21 cellular contexts compared by ENCODE assay signal in the genomic region with DNA sequence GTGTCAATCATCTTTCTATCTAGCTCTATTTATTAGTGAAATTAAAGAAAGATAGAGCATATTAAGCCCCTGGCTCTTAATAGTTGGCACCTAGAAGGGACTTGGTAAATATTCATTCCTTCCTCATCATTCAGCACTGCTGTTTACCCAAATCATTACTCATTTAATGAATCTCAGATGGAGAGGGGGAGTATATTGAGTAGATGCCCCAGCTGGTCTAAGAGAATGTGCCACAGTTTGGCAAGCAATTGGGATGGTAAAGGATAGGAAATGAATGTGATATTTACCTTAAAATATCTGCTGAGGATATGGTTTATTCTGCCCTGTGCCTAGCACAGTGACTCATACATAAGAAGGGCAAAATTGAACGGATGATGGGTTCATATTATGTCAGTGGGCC. TPM values are rescaled to one million over a fixed set of nuclear protein-coding genes. Genes with fewer than 3 reads are reported as not detected.
A peak's percentile ranks its signal among the peaks of the same experiment; 100 is the strongest.
DNase-seq lines count a peak whose midpoint lies in the region; ATAC-seq and TF ChIP-seq lines count a peak whose summit lies in the region.
"Had no signal": no experiment of that assay in that cellular context is flagged by ENCODE, and none has a peak within 500 bp of the region (broad histone marks: within the 10 kb centered on the region; RNA-seq: fewer than 3 reads in every experiment).

No MANE protein-coding gene starts in this region.

- no peak overlapping the region for H2AFZ ChIP-seq in smooth muscle cell (ENCODE audit: low read depth)
- H2AFZ ChIP-seq in trophoblast cell (ENCODE audit: insufficient read depth, low read length, poor library complexity): no peak overlapping the region

- peaks cover 6% of the 10 kb centered on the region for H3F3A ChIP-seq in smooth muscle cell (ENCODE audit: low read depth)

- H3K27me3 Mint-ChIP-seq in activated T-helper 17 cell treated with anti-CD3 and anti-CD28 coated beads, Interleukin-2, amount 50 U/mL, for 72 hours: no peaks in the 10 kb centered on the region

- TF ChIP-seq CTCF in smooth muscle cell (IDR thresholded peaks at IDR 0.05; ENCODE audit: borderline replicate concordance, insufficient read depth, poor library complexity, severe bottlenecking): no peak

- H2BK5ac ChIP-seq in trophoblast cell (ENCODE audit: low read depth, low read length, poor library complexity): no peak overlapping the region

- H3K23ac ChIP-seq in trophoblast cell (ENCODE audit: low read length): no peak overlapping the region

- no peaks in the 10 kb centered on the region for H3K79me1 ChIP-seq in trophoblast cell (ENCODE audit: low read length)

- H3K36me3 Mint-ChIP-seq in activated T-helper 17 cell treated with anti-CD3 and anti-CD28 coated beads, Interleukin-2, amount 50 U/mL, for 72 hours (ENCODE audit: low read depth): peaks cover 14% of the 10 kb centered on the region

- H3K79me2 ChIP-seq in smooth muscle cell (ENCODE audit: low read depth): peaks cover 53% of the 10 kb centered on the region
- H3K79me2 ChIP-seq in trophoblast cell (ENCODE audit: control insufficient read depth, insufficient read depth, low read length, poor library complexity): no peaks in the 10 kb centered on the region

- H4K20me1 ChIP-seq in smooth muscle cell (ENCODE audit: low read depth): no peaks in the 10 kb centered on the region

- 46% methylated on average over 1 of the region's 1 CpG for WGBS in smooth muscle cell (ENCODE audit: low lambda C conversion rate)
- no CpG with 5 or more reads among the region's 1 CpG for WGBS in trophoblast cell (ENCODE audit: extremely low coverage, insufficient coverage, insufficient read length)

- H4K91ac ChIP-seq in trophoblast cell (ENCODE audit: low read depth, low read length): no peak overlapping the region

- H3K27me3 ChIP-seq in smooth muscle cell (ENCODE audit: low read depth): no peaks in the 10 kb centered on the region
- no peaks in the 10 kb centered on the region for H3K27me3 ChIP-seq in trophoblast cell (ENCODE audit: insufficient read depth, low read length)

- H3K18ac ChIP-seq in trophoblast cell (ENCODE audit: low read length): no peak overlapping the region

- peak; percentile 43 for DNase-seq in Ammon's horn (ENCODE audit: low spot score)
- DNase-seq in HCEC 1CT: peak; percentile 30
- DNase-seq in fibroblast of peridontal ligament (ENCODE audit: extremely low read depth): peak; percentile 52
- no peak for DNase-seq in RPMI8226
- no peak for DNase-seq in smooth muscle cell (lab: John Stamatoyannopoulos, UW; ENCODE audit: unreplicated experiment)
- no peak for DNase-seq in trophoblast cell
- DNase-seq: ACHN; C1 segment of cervical spinal cord; CD8-positive, alpha-beta T cell; GF-D8; Kasumi-1; NCI-H1092 treated with DMSO at 0.1 percent for 48 hours; NCI-H146; NCI-H2029; NCI-H345; NCI-H524; NCI-H82; OCI-M1; SHP77 had no signal

- no peak overlapping the region for H4K12ac ChIP-seq in trophoblast cell (ENCODE audit: low read depth, low read length)

- H3K27ac Mint-ChIP-seq in activated T-helper 17 cell treated with anti-CD3 and anti-CD28 coated beads, Interleukin-2, amount 50 U/mL, for 72 hours: no peak overlapping the region
- H3K27ac Mint-ChIP-seq: CD8-positive, alpha-beta T cell had no signal

- peak; percentile 12 for ATAC-seq in activated T-helper 17 cell treated with anti-CD3 and anti-CD28 coated beads, Interleukin-2, amount 50 U/mL, for 72 hours (replicated peaks)
- ATAC-seq in GM18511 (IDR thresholded peaks at IDR 0.05; ENCODE audit: unreplicated experiment): no peak
- ATAC-seq: CD8-positive, alpha-beta T cell had no signal

- peaks cover 4% of the 10 kb centered on the region for H3K4me1 ChIP-seq in smooth muscle cell (ENCODE audit: low read depth)
- no peaks in the 10 kb centered on the region for H3K4me1 ChIP-seq in trophoblast cell (ENCODE audit: control insufficient read depth in 1 of 2, insufficient read depth in 2 of 2, low read length in 2 of 2)

- no peak overlapping the region for H2BK120ac ChIP-seq in trophoblast cell (ENCODE audit: insufficient read depth, low read length, poor library complexity)

- H3K27ac ChIP-seq in smooth muscle cell (ENCODE audit: low read depth) (no peak overlapping the region), trophoblast cell (ENCODE audit: low read depth, low read length) (no peak overlapping the region)

- H2BK12ac ChIP-seq in trophoblast cell (ENCODE audit: low read length): no peak overlapping the region

- H3K4me2 ChIP-seq in smooth muscle cell (no peak overlapping the region), trophoblast cell (ENCODE audit: low read length) (no peak overlapping the region)

- H3K4ac ChIP-seq in trophoblast cell (ENCODE audit: low read depth, low read length): no peak overlapping the region

- H3K36me3 ChIP-seq in smooth muscle cell (ENCODE audit: low read depth): no peaks in the 10 kb centered on the region
- H3K36me3 ChIP-seq in trophoblast cell (ENCODE audit: control insufficient read depth in 1 of 2, insufficient read depth in 2 of 2, low read length in 2 of 2): no peaks in the 10 kb centered on the region

- H2AK5ac ChIP-seq in trophoblast cell (ENCODE audit: low read length): no peak overlapping the region

- H3K9me3 ChIP-seq in smooth muscle cell (replicated peaks; ENCODE audit: low read depth) (no peaks in the 10 kb centered on the region), trophoblast cell (ENCODE audit: insufficient read depth, low read depth, low read length) (no peaks in the 10 kb centered on the region)

- no peak overlapping the region for H3K4me3 Mint-ChIP-seq in activated T-helper 17 cell treated with anti-CD3 and anti-CD28 coated beads, Interleukin-2, amount 50 U/mL, for 72 hours
- H3K4me3 Mint-ChIP-seq: CD8-positive, alpha-beta T cell had no signal

- H3K14ac ChIP-seq in trophoblast cell (ENCODE audit: low read length): no peak overlapping the region

- H3K4me3 ChIP-seq in smooth muscle cell: no peak overlapping the region
- no peak overlapping the region for H3K4me3 ChIP-seq in trophoblast cell (ENCODE audit: low read depth, low read length)

- H3K9ac ChIP-seq in smooth muscle cell (ENCODE audit: low read depth) (no peak overlapping the region), trophoblast cell (ENCODE audit: low read length) (no peak overlapping the region)

- H3K9me3 Mint-ChIP-seq in activated T-helper 17 cell treated with anti-CD3 and anti-CD28 coated beads, Interleukin-2, amount 50 U/mL, for 72 hours: peaks cover 3% of the 10 kb centered on the region

- H3K4me1 Mint-ChIP-seq in activated T-helper 17 cell treated with anti-CD3 and anti-CD28 coated beads, Interleukin-2, amount 50 U/mL, for 72 hours: peaks cover 21% of the 10 kb centered on the region

- H4K8ac ChIP-seq in trophoblast cell (ENCODE audit: low read depth, low read length): no peak overlapping the region

RNA-seq across cellular contexts. Expression of gene IL1RAP, which starts 6.0 kb away (rescaled TPM):
- total RNA-seq in activated T-helper 17 cell treated with anti-CD3 and anti-CD28 coated beads, Interleukin-2, amount 50 U/mL, for 72 hours: 10 to 100 TPM; 17.2 to 29.2 TPM
- total RNA-seq in smooth muscle cell: 49.1 and 53.5 TPM in 2 replicates
- polyA plus RNA-seq in smooth muscle cell: 13.5 and 16.5 TPM in 2 replicates
- polyA plus RNA-seq in trophoblast cell (2013): 13.1 and 15.4 TPM in 2 replicates

Comparison
In these comparisons a context has a peak if more than half of its experiments do, and no peak if none do; other contexts are left out.
1. DNase-seq: peak in Ammon's horn (single experiment), HCEC 1CT (single experiment) and fibroblast of peridontal ligament (single experiment); none in RPMI8226 (single experiment), smooth muscle cell (single experiment) and trophoblast cell (0 of 2).